ENCODE assay signal across 9 cellular contexts in the genomic region with DNA sequence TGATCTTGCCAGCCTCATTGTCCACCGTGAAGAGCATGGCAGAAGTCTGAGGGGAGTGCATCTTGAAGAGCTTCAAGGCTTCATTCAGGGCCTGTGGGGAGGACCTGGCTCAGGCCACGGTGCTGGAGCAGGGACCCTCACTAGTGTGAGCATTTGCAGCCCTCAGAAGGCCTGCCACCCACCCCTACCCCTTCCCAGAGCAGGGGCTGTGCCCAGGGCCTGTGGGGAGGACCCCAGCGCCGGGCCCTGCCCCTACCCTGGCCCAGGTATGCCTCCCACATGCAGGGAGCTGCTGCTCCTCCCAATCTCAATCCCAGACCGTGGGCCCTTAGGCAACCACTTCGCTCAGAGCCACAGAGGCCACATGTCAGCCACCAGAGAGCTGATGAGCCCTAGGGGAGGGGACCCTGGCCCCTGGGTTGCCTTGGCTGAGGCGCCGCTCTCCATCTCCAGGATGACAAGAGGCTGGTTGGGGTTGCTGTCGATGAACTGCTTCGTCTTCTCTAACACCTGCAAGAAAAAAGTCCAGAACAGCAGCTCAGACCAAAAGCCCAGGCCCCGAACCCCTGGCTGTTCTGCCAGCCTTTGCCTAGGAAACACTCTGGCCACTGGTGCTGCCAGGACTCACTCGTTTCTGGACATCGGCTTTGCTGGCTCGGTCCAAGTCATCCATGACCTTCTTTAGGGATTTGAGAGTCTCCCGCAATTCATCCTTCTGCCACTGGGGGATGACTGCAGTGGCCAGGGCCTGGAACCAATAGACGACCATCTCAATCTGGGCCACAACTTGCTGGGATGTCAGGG. TPM values are rescaled to one million over a fixed set of nuclear protein-coding genes. Genes with fewer than 3 reads are reported as not detected.
DNase-seq lines count a peak whose midpoint lies in the region; ATAC-seq, FAIRE-seq and TF ChIP-seq lines count a peak whose summit lies in the region.
"Had no signal": no experiment of that assay in that cellular context is flagged by ENCODE, and none has a peak within 500 bp of the region (broad histone marks: within the 10 kb centered on the region; RNA-seq: fewer than 3 reads in every experiment).

No MANE protein-coding gene starts in this region.

- no peak overlapping the region for H3K27ac ChIP-seq in pancreas
- H3K27ac ChIP-seq: epithelial cell of prostate had no signal

- DNase-seq in AG20443 (ENCODE audit: low spot score) (peak; percentile 63), T-helper 2 cell (peak in 3 of 5 experiments; percentile 19 to 31 (median 19)), pancreas (peak in 1 of 6 donors; percentile 67), hippocampal formation (lab: John Stamatoyannopoulos, UW) (no peak)
- peak; percentile 22 to 35 (median 23) for DNase-seq in effector memory CD8-positive, alpha-beta T cell

- 83 to 87% methylated on average over 16 of the region's 16 CpGs for WGBS in pancreas, 2 donors

- no peak overlapping the region for H3K27ac Mint-ChIP-seq in effector memory CD8-positive, alpha-beta T cell

- H3K4me3 ChIP-seq in GM12875 (ENCODE audit: low read depth, low read length) (no peak overlapping the region), pancreas (no peak overlapping the region)

- no peaks in the 10 kb centered on the region for H3K9me3 Mint-ChIP-seq in effector memory CD8-positive, alpha-beta T cell

- peaks cover 43% of the 10 kb centered on the region for H3K36me3 Mint-ChIP-seq in effector memory CD8-positive, alpha-beta T cell (ENCODE audit: insufficient read depth)

- no peaks in the 10 kb centered on the region for H3K9me3 ChIP-seq in pancreas

- intact Hi-C loops in pancreas (cut with DNase I), result no loop called here

- FAIRE-seq in pancreas (lab: Jason Lieb, UNC), result no peak

- H3K27me3 ChIP-seq in pancreas, result no peaks in the 10 kb centered on the region

- H3K27me3 Mint-ChIP-seq in effector memory CD8-positive, alpha-beta T cell, result no peaks in the 10 kb centered on the region

- H3K4me1 ChIP-seq in pancreas, result peaks cover 0 to 8% (median 7%) of the 10 kb centered on the region in 3 donors

- no peak overlapping the region for H3K4me3 Mint-ChIP-seq in effector memory CD8-positive, alpha-beta T cell

- peaks cover 8% of the 10 kb centered on the region in 2 donors for H3K4me1 Mint-ChIP-seq in effector memory CD8-positive, alpha-beta T cell (ENCODE audit: low read depth in 2 of 2)

- H3K36me3 ChIP-seq in pancreas, result peaks cover 0 to 54% (median 34%) of the 10 kb centered on the region in 3 donors

- ATAC-seq in effector memory CD8-positive, alpha-beta T cell (replicated peaks), result no peak
- ATAC-seq in pancreas (no peak), HG03139 (IDR thresholded peaks at IDR 0.05; ENCODE audit: unreplicated experiment) (no peak), HG02840 (IDR thresholded peaks at IDR 0.05; ENCODE audit: low FRiP score, unreplicated experiment) (no peak)

- TF ChIP-seq CTCF in GM12875 (IDR thresholded peaks at IDR 0.05; ENCODE audit: borderline replicate concordance, insufficient read depth, low read depth, low read length) (peak; percentile 73), pancreas (IDR thresholded peaks at IDR 0.05) (peak in 3 of 4 donors; percentile 17 to 41 (median 29))

RNA-seq across cellular contexts. Expression of a gene that starts 1.8 kb away (rescaled TPM):
- total RNA-seq in pancreas, result 10 to 100 TPM in 3 of 6 donors, 1 to 10 TPM in 3; 8.5 to 20.2 (median 10.4) TPM
- polyA plus RNA-seq in pancreas, result 10 to 100 TPM in 1 of 2 donors, 1 to 10 TPM in 1; 8.6 to 10.1 TPM

RNA-seq across cellular contexts. Expression of a gene that starts 35.8 kb away (rescaled TPM):
- 100 to 1,000 TPM in 1 of 6 donors, 10 to 100 TPM in 5; 32.6 to 154 (median 45.0) TPM for total RNA-seq in pancreas
- 10 to 100 TPM; 29.3 to 53.2 TPM for polyA plus RNA-seq in pancreas

RNA-seq across cellular contexts. Expression of a gene that starts 45.5 kb away (rescaled TPM):
- total RNA-seq in pancreas, result 10 to 100 TPM; 12.5 to 17.0 (median 13.7) TPM
- 10 to 100 TPM; 12.9 to 19.6 TPM for polyA plus RNA-seq in pancreas

Comparison
In these comparisons a context has a peak if more than half of its experiments do, and no peak if none do; other contexts are left out.
1. DNase-seq: peak in AG20443 (single experiment), T-helper 2 cell (3 of 5) and effector memory CD8-positive, alpha-beta T cell (3 of 3); none in hippocampal formation (0 of 2).